In the genomic region with DNA sequence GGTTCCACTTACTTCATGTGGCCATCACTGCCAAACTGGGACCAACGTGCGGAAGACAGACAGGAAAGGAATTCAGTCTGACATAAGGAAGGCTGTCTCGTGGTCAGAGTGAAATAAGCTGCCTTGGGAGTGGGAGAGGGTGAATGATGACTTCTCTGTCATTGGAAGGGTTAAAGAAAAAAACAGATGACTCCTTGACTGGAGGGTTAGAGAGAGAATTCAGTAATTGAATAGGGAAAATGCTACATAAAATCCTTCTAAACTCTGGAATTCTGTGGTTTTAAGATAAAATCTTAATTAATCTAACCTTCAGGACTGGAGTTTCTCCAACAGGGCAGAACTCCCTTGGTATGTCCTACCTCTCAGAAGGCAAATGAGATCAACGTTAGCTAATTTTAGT, we compare ENCODE assay signal across 23 cellular contexts. TPM values are rescaled to one million over a fixed set of nuclear protein-coding genes. Genes with fewer than 3 reads are reported as not detected.
DNase-seq lines count a peak whose midpoint lies in the region; TF ChIP-seq lines count a peak whose summit lies in the region.
"Had no signal": no experiment of that assay in that cellular context is flagged by ENCODE, and none has a peak within 500 bp of the region (broad histone marks: within the 10 kb centered on the region; RNA-seq: fewer than 3 reads in every experiment).

No MANE protein-coding gene starts in this region.

- H3K4me3 ChIP-seq in DOHH2 (ENCODE audit: low read length) (no peak overlapping the region), Karpas-422 (ENCODE audit: low read length) (no peak overlapping the region), astrocyte of the cerebellum (ENCODE audit: low read depth, low read length) (no peak overlapping the region), osteoblast (ENCODE audit: insufficient read depth, low read length) (no peak overlapping the region)
- H3K4me3 ChIP-seq: ascending aorta, heart right ventricle, tibial artery had no signal

- 0 out of 2 replicates have a peak overlapping the region, but pooled peaks have one; percentile 7 for H3K27ac ChIP-seq in DOHH2 (ENCODE audit: low read depth, low read length)
- peak overlapping the region; percentile 46 for H3K27ac ChIP-seq in Karpas-422 (ENCODE audit: low read length)
- no peak overlapping the region for H3K27ac ChIP-seq in osteoblast (ENCODE audit: low read depth, low read length)
- H3K27ac ChIP-seq: ascending aorta, tibial artery had no signal

- H3K4me1 ChIP-seq in DOHH2 (ENCODE audit: control insufficient read depth, low read length) = peaks cover 94% of the 10 kb centered on the region
- peaks cover 86% of the 10 kb centered on the region for H3K4me1 ChIP-seq in Karpas-422 (ENCODE audit: low read length)
- H3K4me1 ChIP-seq in osteoblast (ENCODE audit: insufficient read depth, low read length) = peaks cover 42% of the 10 kb centered on the region

- DNase-seq in Karpas-422 (no peak), astrocyte of the cerebellum (ENCODE audit: low read depth) (peak; percentile 29), osteoblast (ENCODE audit: insufficient read length, low spot score, missing footprints) (no peak), AG08396 (ENCODE audit: low spot score) (no peak), DMS 273 treated with DMSO at 0.1 percent for 48 hours (lab: John Stamatoyannopoulos, UW) (no peak), inferior parietal cortex (ENCODE audit: extremely low spot score) (no peak), AML-193 (lab: John Stamatoyannopoulos, UW) (no peak)
- DNase-seq: activated naive CD4-positive, alpha-beta T cell treated with anti-CD3 and anti-CD28 coated beads, Interleukin-2, amount 10 ng/mL, durations not matched to agents 7 days and 5 days; CD4-positive, CD25-positive, alpha-beta regulatory T cell; cerebellar nuclear complex; heart right ventricle; left cardiac atrium; mesendoderm; naive thymus-derived CD4-positive, alpha-beta T cell; NCI-H1417; NCI-H2081; NCI-H82; occipital lobe; stimulated activated CD4-positive, alpha-beta T cell treated with anti-CD3 and anti-CD28 coated beads, Interleukin-4, amount 100 ng/mL, for 24 hours; stimulated activated naive CD8-positive, alpha-beta T cell treated with anti-CD3 and anti-CD28 coated beads, Interleukin-15, amount 100 ng/mL, for 72 hours; tibial artery had no signal

- H3K27me3 ChIP-seq in DOHH2 (ENCODE audit: control insufficient read depth, low read length) (no peaks in the 10 kb centered on the region), Karpas-422 (ENCODE audit: low read length) (no peaks in the 10 kb centered on the region), osteoblast (ENCODE audit: insufficient read depth, low read length) (no peaks in the 10 kb centered on the region)
- H3K27me3 ChIP-seq: ascending aorta, heart right ventricle, tibial artery had no signal

- H2AFZ ChIP-seq in Karpas-422 (ENCODE audit: low read length) (no peak overlapping the region), osteoblast (ENCODE audit: low read length) (no peak overlapping the region)

- peaks cover 99% of the 10 kb centered on the region for H3K79me2 ChIP-seq in DOHH2 (ENCODE audit: control insufficient read depth, low read length)
- peaks cover 99% of the 10 kb centered on the region for H3K79me2 ChIP-seq in Karpas-422 (ENCODE audit: low read length)
- peaks cover 52% of the 10 kb centered on the region for H3K79me2 ChIP-seq in osteoblast (ENCODE audit: insufficient read depth, low read length)

- TF ChIP-seq CTCF in DOHH2 (IDR thresholded peaks at IDR 0.05; ENCODE audit: low read depth, low read length, poor library complexity, severe bottlenecking) = no peak
- no peak for TF ChIP-seq CTCF in astrocyte of the cerebellum (IDR thresholded peaks at IDR 0.05; ENCODE audit: low read depth, low read length, missing control alignments)
- TF ChIP-seq CTCF in osteoblast (IDR thresholded peaks at IDR 0.05; ENCODE audit: extremely low read depth, low read depth, low read length) = no peak

- H3K9ac ChIP-seq in Karpas-422 (ENCODE audit: low read length) = no peak overlapping the region

- in situ Hi-C loops in astrocyte of the cerebellum (cut with HindIII; ENCODE audit: low sequenced_read_pairs) = no loop called here

- H3K4me2 ChIP-seq in DOHH2 (ENCODE audit: low read length) (peak overlapping the region; percentile 34), Karpas-422 (ENCODE audit: low read depth, low read length, poor library complexity, severe bottlenecking) (peak overlapping the region; percentile 13), osteoblast (ENCODE audit: insufficient read depth, low read length) (peak overlapping the region; percentile 6)

- H4K20me1 ChIP-seq in DOHH2 (ENCODE audit: control insufficient read depth, insufficient read depth, low read depth, low read length) = peaks cover 29% of the 10 kb centered on the region
- peaks cover 52% of the 10 kb centered on the region for H4K20me1 ChIP-seq in Karpas-422 (ENCODE audit: insufficient read depth, low read depth, low read length)
- H4K20me1 ChIP-seq in osteoblast (ENCODE audit: insufficient read depth, low read length) = no peaks in the 10 kb centered on the region

- H3K9me3 ChIP-seq in DOHH2 (ENCODE audit: control insufficient read depth, insufficient read depth, low read length) (no peaks in the 10 kb centered on the region), Karpas-422 (ENCODE audit: low read length) (no peaks in the 10 kb centered on the region), osteoblast (ENCODE audit: low read depth, low read length) (no peaks in the 10 kb centered on the region)
- H3K9me3 ChIP-seq: ascending aorta, heart right ventricle, tibial artery had no signal

- H3K36me3 ChIP-seq in DOHH2 (ENCODE audit: control insufficient read depth, low read length) (peaks cover 57% of the 10 kb centered on the region), Karpas-422 (ENCODE audit: insufficient read depth, low read length) (no peaks in the 10 kb centered on the region), osteoblast (ENCODE audit: insufficient read depth, low read length) (no peaks in the 10 kb centered on the region)
- H3K36me3 ChIP-seq: ascending aorta, heart right ventricle, tibial artery had no signal

- H3F3A ChIP-seq in DOHH2 (ENCODE audit: control insufficient read depth, insufficient read depth) = peaks cover 18% of the 10 kb centered on the region

- H3K9me2 ChIP-seq in DOHH2 (replicated peaks; ENCODE audit: control insufficient read depth, low read length) = no peaks in the 10 kb centered on the region
- H3K9me2 ChIP-seq in Karpas-422 (replicated peaks; ENCODE audit: insufficient read depth, low read length) = no peaks in the 10 kb centered on the region

RNA-seq across cellular contexts. Expression of a gene that starts 33.8 kb away (rescaled TPM):
- total RNA-seq in Karpas-422 (2014; rRNA removed; shearing (Covaris generic); ENCODE audit: low replicate concordance) = 66.5 and 66.7 TPM in 2 replicates
- 21.0 and 27.4 TPM in 2 replicates for total RNA-seq in osteoblast
